ENCODE assay signal across 1 cellular context in the genomic region with DNA sequence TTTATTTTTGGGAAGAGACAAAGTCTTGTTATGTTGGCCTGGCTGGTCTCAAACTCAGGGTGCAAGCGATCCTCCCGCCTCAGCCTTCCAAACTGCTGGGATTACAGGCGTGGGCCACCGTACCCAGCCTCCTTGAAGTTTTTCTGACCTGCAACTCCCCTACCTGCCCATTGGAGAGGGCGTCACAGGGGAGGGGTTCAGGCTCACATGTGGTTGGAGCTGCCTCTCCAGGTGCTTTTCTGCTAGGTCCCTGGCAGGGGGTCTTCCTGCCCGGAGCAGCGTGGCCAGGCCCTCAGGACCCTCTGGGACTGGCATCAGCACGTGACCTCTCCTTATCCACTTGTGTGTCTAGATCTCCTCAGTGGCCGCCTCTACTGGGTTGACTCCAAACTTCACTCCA.
TF ChIP-seq lines count a peak whose summit lies in the region.

No MANE protein-coding gene starts in this region.

TF ChIP-seq in GM12878, 131 proteins besides CTCF, POLR2A, EP300 and RAD21:
- TF ChIP-seq CHD4 (IDR thresholded peaks at IDR 0.05) (no peak), TCF7 (IDR thresholded peaks at IDR 0.05; ENCODE audit: borderline replicate concordance) (no peak), YY1 (IDR thresholded peaks at IDR 0.05; ENCODE audit: low read depth, low read length) (no peak), IKZF1 (conservative IDR thresholded peaks at IDR 0.05) (no peak), MTA3 (IDR thresholded peaks at IDR 0.05; ENCODE audit: borderline replicate concordance, low read length) (no peak), NBN (IDR thresholded peaks at IDR 0.05) (no peak), SP1 (IDR thresholded peaks at IDR 0.05; ENCODE audit: low read depth, low read length) (no peak), TARDBP (IDR thresholded peaks at IDR 0.05; ENCODE audit: borderline replicate concordance) (no peak), NR2C1 (IDR thresholded peaks at IDR 0.05) (no peak)
- TF ChIP-seq, protein P1, sequence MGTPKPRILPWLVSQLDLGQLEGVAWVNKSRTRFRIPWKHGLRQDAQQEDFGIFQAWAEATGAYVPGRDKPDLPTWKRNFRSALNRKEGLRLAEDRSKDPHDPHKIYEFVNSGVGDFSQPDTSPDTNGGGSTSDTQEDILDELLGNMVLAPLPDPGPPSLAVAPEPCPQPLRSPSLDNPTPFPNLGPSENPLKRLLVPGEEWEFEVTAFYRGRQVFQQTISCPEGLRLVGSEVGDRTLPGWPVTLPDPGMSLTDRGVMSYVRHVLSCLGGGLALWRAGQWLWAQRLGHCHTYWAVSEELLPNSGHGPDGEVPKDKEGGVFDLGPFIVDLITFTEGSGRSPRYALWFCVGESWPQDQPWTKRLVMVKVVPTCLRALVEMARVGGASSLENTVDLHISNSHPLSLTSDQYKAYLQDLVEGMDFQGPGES (IDR thresholded peaks at IDR 0.05), result no peak
- TF ChIP-seq, protein P2, sequence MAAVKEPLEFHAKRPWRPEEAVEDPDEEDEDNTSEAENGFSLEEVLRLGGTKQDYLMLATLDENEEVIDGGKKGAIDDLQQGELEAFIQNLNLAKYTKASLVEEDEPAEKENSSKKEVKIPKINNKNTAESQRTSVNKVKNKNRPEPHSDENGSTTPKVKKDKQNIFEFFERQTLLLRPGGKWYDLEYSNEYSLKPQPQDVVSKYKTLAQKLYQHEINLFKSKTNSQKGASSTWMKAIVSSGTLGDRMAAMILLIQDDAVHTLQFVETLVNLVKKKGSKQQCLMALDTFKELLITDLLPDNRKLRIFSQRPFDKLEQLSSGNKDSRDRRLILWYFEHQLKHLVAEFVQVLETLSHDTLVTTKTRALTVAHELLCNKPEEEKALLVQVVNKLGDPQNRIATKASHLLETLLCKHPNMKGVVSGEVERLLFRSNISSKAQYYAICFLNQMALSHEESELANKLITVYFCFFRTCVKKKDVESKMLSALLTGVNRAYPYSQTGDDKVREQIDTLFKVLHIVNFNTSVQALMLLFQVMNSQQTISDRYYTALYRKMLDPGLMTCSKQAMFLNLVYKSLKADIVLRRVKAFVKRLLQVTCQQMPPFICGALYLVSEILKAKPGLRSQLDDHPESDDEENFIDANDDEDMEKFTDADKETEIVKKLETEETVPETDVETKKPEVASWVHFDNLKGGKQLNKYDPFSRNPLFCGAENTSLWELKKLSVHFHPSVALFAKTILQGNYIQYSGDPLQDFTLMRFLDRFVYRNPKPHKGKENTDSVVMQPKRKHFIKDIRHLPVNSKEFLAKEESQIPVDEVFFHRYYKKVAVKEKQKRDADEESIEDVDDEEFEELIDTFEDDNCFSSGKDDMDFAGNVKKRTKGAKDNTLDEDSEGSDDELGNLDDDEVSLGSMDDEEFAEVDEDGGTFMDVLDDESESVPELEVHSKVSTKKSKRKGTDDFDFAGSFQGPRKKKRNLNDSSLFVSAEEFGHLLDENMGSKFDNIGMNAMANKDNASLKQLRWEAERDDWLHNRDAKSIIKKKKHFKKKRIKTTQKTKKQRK (IDR thresholded peaks at IDR 0.05; ENCODE audit: low read depth, low read length), result no peak
